In the genomic region with DNA sequence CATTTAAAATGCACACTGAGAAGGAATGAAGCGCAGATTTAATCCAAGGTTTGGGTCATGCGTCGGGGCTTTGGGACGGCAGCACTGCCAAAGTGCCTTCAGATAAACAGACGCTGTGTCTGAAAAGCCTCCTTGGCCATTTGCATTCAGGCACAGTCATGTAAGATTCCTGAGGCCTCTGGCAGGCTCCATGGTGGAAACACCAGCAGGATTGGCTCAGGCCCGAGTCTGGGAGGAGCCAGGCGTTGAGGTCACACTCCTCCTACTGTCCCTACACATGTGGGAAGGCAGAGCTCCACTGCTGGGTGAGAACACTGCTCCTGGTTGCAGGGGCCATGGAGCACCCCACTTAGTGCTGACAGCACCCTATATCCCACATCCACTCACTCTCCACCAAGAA, we compare ENCODE assay signal across 13 cellular contexts.
DNase-seq lines count a peak whose midpoint lies in the region; ATAC-seq and TF ChIP-seq lines count a peak whose summit lies in the region.
"Had no signal": no experiment of that assay in that cellular context is flagged by ENCODE, and none has a peak within 500 bp of the region (broad histone marks: within the 10 kb centered on the region; RNA-seq: fewer than 3 reads in every experiment).

No MANE protein-coding gene starts in this region.

- TF ChIP-seq CTCF in suprapubic skin (IDR thresholded peaks at IDR 0.05), result no peak

- WGBS in suprapubic skin, result 59% methylated on average over 7 of the region's 7 CpGs

- H3K27ac Mint-ChIP-seq in stimulated activated naive CD8-positive, alpha-beta T cell treated with anti-CD3 and anti-CD28 coated beads, Interleukin-15, amount 100 ng/mL, for 72 hours, result no peak overlapping the region
- H3K27ac Mint-ChIP-seq: effector memory CD8-positive, alpha-beta T cell; IgD-negative memory B cell; type B pancreatic cell had no signal

- no peak overlapping the region for H3K4me3 Mint-ChIP-seq in stimulated activated naive CD8-positive, alpha-beta T cell treated with anti-CD3 and anti-CD28 coated beads, Interleukin-15, amount 100 ng/mL, for 72 hours
- H3K4me3 Mint-ChIP-seq: effector memory CD8-positive, alpha-beta T cell; IgD-negative memory B cell; type B pancreatic cell had no signal

- ATAC-seq in stimulated activated naive CD8-positive, alpha-beta T cell treated with anti-CD3 and anti-CD28 coated beads, Interleukin-15, amount 100 ng/mL, for 72 hours, result no peak
- no peak for ATAC-seq in GM18517 (IDR thresholded peaks at IDR 0.05; ENCODE audit: unreplicated experiment)
- ATAC-seq: effector memory CD8-positive, alpha-beta T cell had no signal

- H3K4me1 ChIP-seq in suprapubic skin, result peaks cover 22% of the 10 kb centered on the region

- peaks cover 0 to 11% of the 10 kb centered on the region in 2 donors for H3K9me3 Mint-ChIP-seq in stimulated activated naive CD8-positive, alpha-beta T cell treated with anti-CD3 and anti-CD28 coated beads, Interleukin-15, amount 100 ng/mL, for 72 hours
- H3K9me3 Mint-ChIP-seq: effector memory CD8-positive, alpha-beta T cell had no signal

- H3K27me3 ChIP-seq in MG63 (no peaks in the 10 kb centered on the region), suprapubic skin (no peaks in the 10 kb centered on the region)

- TF ChIP-seq EP300 in suprapubic skin (IDR thresholded peaks at IDR 0.05), result no peak

- peak overlapping the region; percentile 10; the same call in 1 of the 2 replicates for H3K4me3 ChIP-seq in MG63
- H3K4me3 ChIP-seq in suprapubic skin, result peak overlapping the region; percentile 17

- H3K9me3 ChIP-seq in MG63, result no peaks in the 10 kb centered on the region
- H3K9me3 ChIP-seq in suprapubic skin, result no peaks in the 10 kb centered on the region

- no peak for TF ChIP-seq POLR2A in suprapubic skin (IDR thresholded peaks at IDR 0.05)

- peaks cover 12% of the 10 kb centered on the region for H3K27me3 Mint-ChIP-seq in stimulated activated naive CD8-positive, alpha-beta T cell treated with anti-CD3 and anti-CD28 coated beads, Interleukin-15, amount 100 ng/mL, for 72 hours
- H3K27me3 Mint-ChIP-seq: type B pancreatic cell had no signal

- H3K27ac ChIP-seq in suprapubic skin, result peak overlapping the region; percentile 69

- DNase-seq in MG63 (peak; percentile 91), fibroblast of gingiva (ENCODE audit: low read depth) (peak; percentile 62), medulla oblongata (ENCODE audit: extremely low spot score) (peak; percentile 29), suprapubic skin (ENCODE audit: low spot score in 2 of 2) (peak; percentile 77 to 86), MV-4-11 (lab: John Stamatoyannopoulos, UW) (no peak)
- DNase-seq in stimulated activated naive CD8-positive, alpha-beta T cell treated with anti-CD3 and anti-CD28 coated beads, Interleukin-15, amount 100 ng/mL, for 72 hours, result no peak
- DNase-seq in activated CD4-positive, alpha-beta T cell treated with anti-CD3 and anti-CD28 coated beads for 1 hour, result no peak
- DNase-seq: activated T-cell treated with anti-CD3 and anti-CD28 coated beads, Interleukin-2, amount 50 U/mL, for 48 hours; effector memory CD8-positive, alpha-beta T cell; T-helper 2 cell had no signal

- peaks cover 52% of the 10 kb centered on the region for H3K4me1 Mint-ChIP-seq in stimulated activated naive CD8-positive, alpha-beta T cell treated with anti-CD3 and anti-CD28 coated beads, Interleukin-15, amount 100 ng/mL, for 72 hours

- H3K36me3 ChIP-seq in MG63 (no peaks in the 10 kb centered on the region), suprapubic skin (no peaks in the 10 kb centered on the region)

Comparison
In these comparisons a context has a peak if more than half of its experiments do, and no peak if none do; other contexts are left out.
1. DNase-seq: peak in MG63 (single experiment), fibroblast of gingiva (single experiment), medulla oblongata (single experiment) and suprapubic skin (2 of 2); none in stimulated activated naive CD8-positive, alpha-beta T cell treated with anti-CD3 and anti-CD28 coated beads, Interleukin-15, amount 100 ng/mL, for 72 hours (0 of 2), MV-4-11 (single experiment) and activated CD4-positive, alpha-beta T cell treated with anti-CD3 and anti-CD28 coated beads for 1 hour (single experiment).